ENCODE assay signal across 1 cellular context in the genomic region with DNA sequence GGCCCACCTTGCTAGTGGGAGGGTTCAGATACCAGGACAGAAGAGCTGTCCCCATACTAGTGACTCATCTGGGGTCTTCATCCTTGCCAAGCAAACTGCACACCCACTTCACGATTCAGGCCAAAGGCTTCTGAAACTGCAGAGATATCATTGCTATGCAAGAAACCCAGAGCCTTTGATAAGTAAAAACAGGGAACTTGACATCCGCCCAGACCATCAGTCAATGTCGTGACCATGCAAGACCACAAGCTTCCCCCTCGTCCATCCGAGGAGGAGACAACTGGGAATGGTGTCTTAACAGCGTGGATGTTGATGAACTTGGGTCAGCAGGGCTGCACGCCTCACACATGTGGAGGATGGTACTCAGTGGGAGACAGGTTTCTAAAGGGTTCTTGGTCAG.
TF ChIP-seq lines count a peak whose summit lies in the region.

No MANE protein-coding gene starts in this region.

TF ChIP-seq in K562, 482 proteins besides CTCF, POLR2A, EP300 and RAD21 (continued from another document and continues in another):
- TF ChIP-seq, protein P1, sequence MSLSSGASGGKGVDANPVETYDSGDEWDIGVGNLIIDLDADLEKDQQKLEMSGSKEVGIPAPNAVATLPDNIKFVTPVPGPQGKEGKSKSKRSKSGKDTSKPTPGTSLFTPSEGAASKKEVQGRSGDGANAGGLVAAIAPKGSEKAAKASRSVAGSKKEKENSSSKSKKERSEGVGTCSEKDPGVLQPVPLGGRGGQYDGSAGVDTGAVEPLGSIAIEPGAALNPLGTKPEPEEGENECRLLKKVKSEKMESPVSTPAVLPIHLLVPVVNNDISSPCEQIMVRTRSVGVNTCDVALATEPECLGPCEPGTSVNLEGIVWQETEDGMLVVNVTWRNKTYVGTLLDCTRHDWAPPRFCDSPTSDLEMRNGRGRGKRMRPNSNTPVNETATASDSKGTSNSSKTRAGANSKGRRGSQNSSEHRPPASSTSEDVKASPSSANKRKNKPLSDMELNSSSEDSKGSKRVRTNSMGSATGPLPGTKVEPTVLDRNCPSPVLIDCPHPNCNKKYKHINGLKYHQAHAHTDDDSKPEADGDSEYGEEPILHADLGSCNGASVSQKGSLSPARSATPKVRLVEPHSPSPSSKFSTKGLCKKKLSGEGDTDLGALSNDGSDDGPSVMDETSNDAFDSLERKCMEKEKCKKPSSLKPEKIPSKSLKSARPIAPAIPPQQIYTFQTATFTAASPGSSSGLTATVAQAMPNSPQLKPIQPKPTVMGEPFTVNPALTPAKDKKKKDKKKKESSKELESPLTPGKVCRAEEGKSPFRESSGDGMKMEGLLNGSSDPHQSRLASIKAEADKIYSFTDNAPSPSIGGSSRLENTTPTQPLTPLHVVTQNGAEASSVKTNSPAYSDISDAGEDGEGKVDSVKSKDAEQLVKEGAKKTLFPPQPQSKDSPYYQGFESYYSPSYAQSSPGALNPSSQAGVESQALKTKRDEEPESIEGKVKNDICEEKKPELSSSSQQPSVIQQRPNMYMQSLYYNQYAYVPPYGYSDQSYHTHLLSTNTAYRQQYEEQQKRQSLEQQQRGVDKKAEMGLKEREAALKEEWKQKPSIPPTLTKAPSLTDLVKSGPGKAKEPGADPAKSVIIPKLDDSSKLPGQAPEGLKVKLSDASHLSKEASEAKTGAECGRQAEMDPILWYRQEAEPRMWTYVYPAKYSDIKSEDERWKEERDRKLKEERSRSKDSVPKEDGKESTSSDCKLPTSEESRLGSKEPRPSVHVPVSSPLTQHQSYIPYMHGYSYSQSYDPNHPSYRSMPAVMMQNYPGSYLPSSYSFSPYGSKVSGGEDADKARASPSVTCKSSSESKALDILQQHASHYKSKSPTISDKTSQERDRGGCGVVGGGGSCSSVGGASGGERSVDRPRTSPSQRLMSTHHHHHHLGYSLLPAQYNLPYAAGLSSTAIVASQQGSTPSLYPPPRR (CRISPR knock-in tag; IDR thresholded peaks at IDR 0.05; ENCODE audit: borderline replicate concordance), result no peak
- TF ChIP-seq ZNF239 (CRISPR knock-in tag; IDR thresholded peaks at IDR 0.05), result no peak
- TF ChIP-seq MAFF (IDR thresholded peaks at IDR 0.05; ENCODE audit: low read length), result peak; percentile 68; the same call in 1 of the 2 replicates
- TF ChIP-seq HMGXB4 (CRISPR knock-in tag; IDR thresholded peaks at IDR 0.05), result no peak
- no peak for TF ChIP-seq MLX (CRISPR knock-in tag; conservative IDR thresholded peaks at IDR 0.05)
- no peak for TF ChIP-seq ZNF57 (CRISPR knock-in tag; IDR thresholded peaks at IDR 0.05)
- TF ChIP-seq ZFPM2 (CRISPR knock-in tag; IDR thresholded peaks at IDR 0.05), result no peak
- TF ChIP-seq ZNF668 (CRISPR knock-in tag; IDR thresholded peaks at IDR 0.05), result no peak
- TF ChIP-seq ZNF316 (IDR thresholded peaks at IDR 0.05), result no peak
- TF ChIP-seq TCF7 (IDR thresholded peaks at IDR 0.05; ENCODE audit: borderline replicate concordance), result no peak; the same call in 1 of the 2 replicates
- TF ChIP-seq HCFC1 (IDR thresholded peaks at IDR 0.05; ENCODE audit: low read depth, low read length), result no peak
- no peak for TF ChIP-seq NFIX (CRISPR knock-in tag; IDR thresholded peaks at IDR 0.05; ENCODE audit: low read depth)
- TF ChIP-seq SMAD3 (CRISPR knock-in tag; conservative IDR thresholded peaks at IDR 0.05), result no peak
- TF ChIP-seq ZNF140 (CRISPR knock-in tag; IDR thresholded peaks at IDR 0.05), result no peak
- no peak for TF ChIP-seq ZC3H11A (IDR thresholded peaks at IDR 0.05; ENCODE audit: low read depth, low read length)
- TF ChIP-seq, protein P2, sequence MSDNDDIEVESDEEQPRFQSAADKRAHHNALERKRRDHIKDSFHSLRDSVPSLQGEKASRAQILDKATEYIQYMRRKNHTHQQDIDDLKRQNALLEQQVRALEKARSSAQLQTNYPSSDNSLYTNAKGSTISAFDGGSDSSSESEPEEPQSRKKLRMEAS (CRISPR knock-in tag; IDR thresholded peaks at IDR 0.05), result peak; percentile 49
- TF ChIP-seq NFATC3 (IDR thresholded peaks at IDR 0.05), result no peak
- TF ChIP-seq, protein P3, sequence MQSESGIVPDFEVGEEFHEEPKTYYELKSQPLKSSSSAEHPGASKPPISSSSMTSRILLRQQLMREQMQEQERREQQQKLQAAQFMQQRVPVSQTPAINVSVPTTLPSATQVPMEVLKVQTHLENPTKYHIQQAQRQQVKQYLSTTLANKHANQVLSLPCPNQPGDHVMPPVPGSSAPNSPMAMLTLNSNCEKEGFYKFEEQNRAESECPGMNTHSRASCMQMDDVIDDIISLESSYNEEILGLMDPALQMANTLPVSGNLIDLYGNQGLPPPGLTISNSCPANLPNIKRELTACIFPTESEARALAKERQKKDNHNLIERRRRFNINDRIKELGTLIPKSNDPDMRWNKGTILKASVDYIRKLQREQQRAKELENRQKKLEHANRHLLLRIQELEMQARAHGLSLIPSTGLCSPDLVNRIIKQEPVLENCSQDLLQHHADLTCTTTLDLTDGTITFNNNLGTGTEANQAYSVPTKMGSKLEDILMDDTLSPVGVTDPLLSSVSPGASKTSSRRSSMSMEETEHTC (IDR thresholded peaks at IDR 0.05), result 0 out of 2 replicates have a peak, but pooled peaks have one; percentile 18
- TF ChIP-seq KDM1A (IDR thresholded peaks at IDR 0.05), result peak; percentile 69 to 80
- no peak for TF ChIP-seq NRF1 (conservative IDR thresholded peaks at IDR 0.05 in 1 of 2, IDR thresholded peaks at IDR 0.05 in 1 of 2)
- TF ChIP-seq MAFK (IDR thresholded peaks at IDR 0.05; ENCODE audit: low read length), result peak; percentile 63
- peak; percentile 55 to 80; a peak in 2 of 4 replicates for TF ChIP-seq TEAD1 (CRISPR knock-in tag; IDR thresholded peaks at IDR 0.05)
- peak; percentile 59 for TF ChIP-seq SOX6 (IDR thresholded peaks at IDR 0.05)
- TF ChIP-seq SLC30A9 (CRISPR knock-in tag; IDR thresholded peaks at IDR 0.05), result no peak
- peak; percentile 77 for TF ChIP-seq ZNF592 (IDR thresholded peaks at IDR 0.05)
- no peak for TF ChIP-seq MIER1 (IDR thresholded peaks at IDR 0.05; ENCODE audit: low read depth)
- peak; percentile 49; the same call in 1 of the 2 replicates for TF ChIP-seq MTA2 (IDR thresholded peaks at IDR 0.05; ENCODE audit: low read depth)
- TF ChIP-seq NFIC (IDR thresholded peaks at IDR 0.05), result peak; percentile 73
- peak; percentile 77; the same call in 1 of the 2 replicates for TF ChIP-seq ZBED1 (IDR thresholded peaks at IDR 0.05)
- peak; percentile 69; the same call in 1 of the 2 replicates for TF ChIP-seq LEF1 (IDR thresholded peaks at IDR 0.05)
- no peak for TF ChIP-seq WHSC1 (IDR thresholded peaks at IDR 0.05; ENCODE audit: low read length)
- TF ChIP-seq PURB (CRISPR knock-in tag; IDR thresholded peaks at IDR 0.05; ENCODE audit: low read depth), result no peak
- TF ChIP-seq FUS (optimal IDR thresholded peaks at IDR 0.05; ENCODE audit: low read depth, low read length), result no peak
- TF ChIP-seq SNAPC5 (CRISPR knock-in tag; IDR thresholded peaks at IDR 0.05), result no peak
- no peak for TF ChIP-seq KDM5B (IDR thresholded peaks at IDR 0.05; ENCODE audit: insufficient replicate concordance, low read depth, low read length)
- TF ChIP-seq, protein P4, sequence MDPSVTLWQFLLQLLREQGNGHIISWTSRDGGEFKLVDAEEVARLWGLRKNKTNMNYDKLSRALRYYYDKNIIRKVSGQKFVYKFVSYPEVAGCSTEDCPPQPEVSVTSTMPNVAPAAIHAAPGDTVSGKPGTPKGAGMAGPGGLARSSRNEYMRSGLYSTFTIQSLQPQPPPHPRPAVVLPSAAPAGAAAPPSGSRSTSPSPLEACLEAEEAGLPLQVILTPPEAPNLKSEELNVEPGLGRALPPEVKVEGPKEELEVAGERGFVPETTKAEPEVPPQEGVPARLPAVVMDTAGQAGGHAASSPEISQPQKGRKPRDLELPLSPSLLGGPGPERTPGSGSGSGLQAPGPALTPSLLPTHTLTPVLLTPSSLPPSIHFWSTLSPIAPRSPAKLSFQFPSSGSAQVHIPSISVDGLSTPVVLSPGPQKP (CRISPR knock-in tag; IDR thresholded peaks at IDR 0.05), result no peak
- peak; percentile 41; the same call in 1 of the 2 replicates for TF ChIP-seq PML (IDR thresholded peaks at IDR 0.05; ENCODE audit: low read length)
- no peak for TF ChIP-seq HNRNPUL1 (IDR thresholded peaks at IDR 0.05; ENCODE audit: low read length)
- TF ChIP-seq, protein P5, sequence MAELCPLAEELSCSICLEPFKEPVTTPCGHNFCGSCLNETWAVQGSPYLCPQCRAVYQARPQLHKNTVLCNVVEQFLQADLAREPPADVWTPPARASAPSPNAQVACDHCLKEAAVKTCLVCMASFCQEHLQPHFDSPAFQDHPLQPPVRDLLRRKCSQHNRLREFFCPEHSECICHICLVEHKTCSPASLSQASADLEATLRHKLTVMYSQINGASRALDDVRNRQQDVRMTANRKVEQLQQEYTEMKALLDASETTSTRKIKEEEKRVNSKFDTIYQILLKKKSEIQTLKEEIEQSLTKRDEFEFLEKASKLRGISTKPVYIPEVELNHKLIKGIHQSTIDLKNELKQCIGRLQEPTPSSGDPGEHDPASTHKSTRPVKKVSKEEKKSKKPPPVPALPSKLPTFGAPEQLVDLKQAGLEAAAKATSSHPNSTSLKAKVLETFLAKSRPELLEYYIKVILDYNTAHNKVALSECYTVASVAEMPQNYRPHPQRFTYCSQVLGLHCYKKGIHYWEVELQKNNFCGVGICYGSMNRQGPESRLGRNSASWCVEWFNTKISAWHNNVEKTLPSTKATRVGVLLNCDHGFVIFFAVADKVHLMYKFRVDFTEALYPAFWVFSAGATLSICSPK (IDR thresholded peaks at IDR 0.05; ENCODE audit: borderline replicate concordance), result no peak
- TF ChIP-seq MECOM (CRISPR knock-in tag; IDR thresholded peaks at IDR 0.05), result peak; percentile 82
- TF ChIP-seq HNRNPK (IDR thresholded peaks at IDR 0.05; ENCODE audit: low read depth, low read length, poor library complexity, severe bottlenecking), result no peak
- no peak for TF ChIP-seq CHCHD3 (CRISPR knock-in tag; IDR thresholded peaks at IDR 0.05)
- no peak for TF ChIP-seq ETS2 (tag; IDR thresholded peaks at IDR 0.05; ENCODE audit: borderline replicate concordance, poor library complexity, severe bottlenecking)
- peak; percentile 99 for TF ChIP-seq MEIS2 (IDR thresholded peaks at IDR 0.05; ENCODE audit: partially characterized antibody)
- TF ChIP-seq, protein P6, sequence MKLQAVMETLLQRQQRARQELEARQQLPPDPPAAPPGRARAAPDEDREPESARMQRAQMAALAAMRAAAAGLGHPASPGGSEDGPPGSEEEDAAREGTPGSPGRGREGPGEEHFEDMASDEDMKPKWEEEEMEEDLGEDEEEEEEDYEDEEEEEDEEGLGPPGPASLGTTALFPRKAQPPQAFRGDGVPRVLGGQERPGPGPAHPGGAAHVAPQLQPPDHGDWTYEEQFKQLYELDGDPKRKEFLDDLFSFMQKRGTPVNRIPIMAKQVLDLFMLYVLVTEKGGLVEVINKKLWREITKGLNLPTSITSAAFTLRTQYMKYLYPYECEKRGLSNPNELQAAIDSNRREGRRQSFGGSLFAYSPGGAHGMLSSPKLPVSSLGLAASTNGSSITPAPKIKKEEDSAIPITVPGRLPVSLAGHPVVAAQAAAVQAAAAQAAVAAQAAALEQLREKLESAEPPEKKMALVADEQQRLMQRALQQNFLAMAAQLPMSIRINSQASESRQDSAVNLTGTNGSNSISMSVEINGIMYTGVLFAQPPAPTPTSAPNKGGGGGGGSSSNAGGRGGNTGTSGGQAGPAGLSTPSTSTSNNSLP (IDR thresholded peaks at IDR 0.05; ENCODE audit: borderline replicate concordance, low read depth, low read length), result peak; percentile 53; the same call in 1 of the 2 replicates
